ENCODE assay signal across 18 cellular contexts in genomic region chr5:86688414-86688813, GRCh38.
A peak's percentile ranks its signal among the peaks of the same experiment; 100 is the strongest.
DNase-seq lines count a peak whose midpoint lies in the region; ATAC-seq, FAIRE-seq and TF ChIP-seq lines count a peak whose summit lies in the region.
"Had no signal": no experiment of that assay in that cellular context is flagged by ENCODE, and none has a peak within 500 bp of the region (broad histone marks: within the 10 kb centered on the region; RNA-seq: fewer than 3 reads in every experiment).

No MANE protein-coding gene starts in this region.

- TF ChIP-seq POLR2A in gastroesophageal sphincter (IDR thresholded peaks at IDR 0.05) = no peak

- no peak overlapping the region for H3K27ac ChIP-seq in gastroesophageal sphincter
- H3K27ac ChIP-seq: C4-2B, GM23248 had no signal

- ATAC-seq in GM18909 (IDR thresholded peaks at IDR 0.05; ENCODE audit: poor library complexity, unreplicated experiment) = peak; percentile 34
- ATAC-seq in gastroesophageal sphincter = no peak
- ATAC-seq: CD8-positive, alpha-beta T cell; HCT116; K562 had no signal

- H3K4me1 ChIP-seq in gastroesophageal sphincter = no peaks in the 10 kb centered on the region
- H3K4me1 ChIP-seq: BE2C had no signal

- no peaks in the 10 kb centered on the region for H3K9me3 ChIP-seq in gastroesophageal sphincter
- H3K9me3 ChIP-seq: BE2C had no signal

- peak; percentile 88 for FAIRE-seq in RCC 7860 (lab: Jason Lieb, UNC)
- FAIRE-seq: A204.1, GM18507, H54, K562 had no signal

- TF ChIP-seq EP300 in gastroesophageal sphincter (IDR thresholded peaks at IDR 0.05) = no peak

- no peaks in the 10 kb centered on the region for H3K27me3 ChIP-seq in kidney epithelial cell (ENCODE audit: control insufficient read depth, insufficient read depth, low read length)
- no peaks in the 10 kb centered on the region for H3K27me3 ChIP-seq in gastroesophageal sphincter
- H3K27me3 ChIP-seq: BE2C had no signal

- DNase-seq in RCC 7860 (ENCODE audit: low spot score) (peak; percentile 39), kidney epithelial cell (ENCODE audit: low read depth) (peak; percentile 35), CD1c-positive myeloid dendritic cell (ENCODE audit: extremely low spot score) (no peak), DMS114 treated with DMSO at 0.1 percent for 48 hours (lab: John Stamatoyannopoulos, UW; ENCODE audit: unreplicated experiment) (no peak)
- DNase-seq in activated CD4-positive, alpha-beta T cell treated with anti-CD3 and anti-CD28 coated beads, Interleukin-2, amount 50 U/mL, for 4 hours = no peak
- DNase-seq: BE2C; CD8-positive, alpha-beta T cell; COR-L47; DMS53; GM23248 had no signal

- no peak for TF ChIP-seq CTCF in kidney epithelial cell (IDR thresholded peaks at IDR 0.05; ENCODE audit: insufficient read depth, low read length, poor library complexity, severe bottlenecking)
- TF ChIP-seq CTCF in gastroesophageal sphincter (IDR thresholded peaks at IDR 0.05) = no peak

- H3K4me3 ChIP-seq in kidney epithelial cell (ENCODE audit: low read depth, low read length) = no peak overlapping the region
- no peak overlapping the region for H3K4me3 ChIP-seq in gastroesophageal sphincter
- H3K4me3 ChIP-seq: GM23248, K562 had no signal

- H3K36me3 ChIP-seq in kidney epithelial cell (ENCODE audit: control insufficient read depth, insufficient read depth, low read length) = no peaks in the 10 kb centered on the region
- H3K36me3 ChIP-seq in gastroesophageal sphincter = no peaks in the 10 kb centered on the region
- H3K36me3 ChIP-seq: BE2C had no signal

- WGBS in gastroesophageal sphincter (ENCODE audit: low coverage in 1 of 2), 2 donors = 53 to 78% methylated on average over 2 of the region's 2 CpGs

Comparison
In these comparisons a context has a peak if more than half of its experiments do, and no peak if none do; other contexts are left out.
1. DNase-seq: peak in RCC 7860 (single experiment) and kidney epithelial cell (single experiment); none in activated CD4-positive, alpha-beta T cell treated with anti-CD3 and anti-CD28 coated beads, Interleukin-2, amount 50 U/mL, for 4 hours (0 of 2), CD1c-positive myeloid dendritic cell (single experiment) and DMS114 treated with DMSO at 0.1 percent for 48 hours (single experiment).